ENCODE assay signal across 9 cellular contexts in the genomic region with DNA sequence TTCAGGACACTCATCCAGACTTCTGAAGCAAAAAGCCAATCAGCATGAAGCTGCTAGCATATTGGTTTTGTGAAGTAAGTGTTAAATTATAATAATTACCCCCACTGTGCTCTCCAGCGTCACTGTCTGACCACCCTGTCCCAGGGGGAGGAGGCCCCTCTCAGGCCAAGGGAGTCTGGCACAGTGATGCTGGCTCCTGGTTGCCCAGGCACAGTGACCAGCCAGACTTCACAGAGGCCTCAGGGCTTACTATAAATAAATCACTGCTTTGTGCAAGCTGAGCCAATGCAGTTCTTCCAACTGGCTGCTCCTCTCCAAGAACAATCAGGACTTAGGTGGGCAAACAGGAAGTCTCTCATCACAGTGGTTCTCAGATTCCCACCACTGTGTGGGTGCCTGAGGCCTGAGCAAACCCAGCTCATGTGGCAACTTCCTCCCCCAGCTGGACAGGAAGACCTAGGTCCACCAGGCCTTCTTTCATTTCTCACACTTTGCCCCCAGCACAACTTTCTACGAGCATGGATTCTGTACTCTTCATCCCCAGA. TPM values are rescaled to one million over a fixed set of nuclear protein-coding genes. Genes with fewer than 3 reads are reported as not detected.
DNase-seq lines count a peak whose midpoint lies in the region; ATAC-seq and TF ChIP-seq lines count a peak whose summit lies in the region.
"Had no signal": no experiment of that assay in that cellular context is flagged by ENCODE, and none has a peak within 500 bp of the region (broad histone marks: within the 10 kb centered on the region; RNA-seq: fewer than 3 reads in every experiment).

No MANE protein-coding gene starts in this region.

- no peaks in the 10 kb centered on the region for H3K9me3 ChIP-seq in HEK293 (ENCODE audit: control insufficient read depth, insufficient read depth, low read depth, low read length)

- H3K18ac ChIP-seq in mesendoderm (ENCODE audit: low read length): no peak overlapping the region

- no peak overlapping the region for H3K4me3 ChIP-seq in HEK293 (ENCODE audit: low read depth, low read length)
- H3K4me3 ChIP-seq in astrocyte of the spinal cord (ENCODE audit: low read depth, low read length): no peak overlapping the region
- H3K4me3 ChIP-seq in mesendoderm (ENCODE audit: low read length): no peak overlapping the region

- H3K36me3 ChIP-seq in HEK293 (ENCODE audit: control insufficient read depth in 2 of 2, insufficient read depth in 1 of 2, low read length in 2 of 2) (peaks cover 0 to 5% of the 10 kb centered on the region in 2 experiments; a peak in 1 of 3 replicates), mesendoderm (ENCODE audit: control insufficient read depth, insufficient read depth, low read length) (no peaks in the 10 kb centered on the region)

- no peak overlapping the region for H4K5ac ChIP-seq in mesendoderm (ENCODE audit: low read length)

- H3K27ac ChIP-seq in HEK293 (ENCODE audit: extremely low read depth, low read depth, low read length) (peak overlapping the region; percentile 84), mesendoderm (ENCODE audit: low read depth, low read length) (no peak overlapping the region)

- no CpG with 5 or more reads among the region's 2 CpGs for WGBS in mesendoderm (ENCODE audit: extremely low coverage, insufficient coverage, low lambda C conversion rate)

- no peak overlapping the region for H3K4ac ChIP-seq in mesendoderm (ENCODE audit: low read depth, low read length)

- no peaks in the 10 kb centered on the region for H3K27me3 ChIP-seq in mesendoderm (ENCODE audit: insufficient read depth, low read length, poor library complexity)

- H3K56ac ChIP-seq in mesendoderm (ENCODE audit: low read length): peak overlapping the region; percentile 44

- H2AK5ac ChIP-seq in mesendoderm (ENCODE audit: low read length): no peak overlapping the region

- no peaks in the 10 kb centered on the region for H3K79me1 ChIP-seq in mesendoderm (ENCODE audit: low read length)

- no peak overlapping the region for H3K23ac ChIP-seq in mesendoderm (ENCODE audit: low read length)

- H3K9ac ChIP-seq in mesendoderm (ENCODE audit: low read length): no peak overlapping the region

- H2BK15ac ChIP-seq in mesendoderm (replicated peaks; ENCODE audit: low read depth): no peak overlapping the region

- no peak overlapping the region for H3K4me2 ChIP-seq in mesendoderm (ENCODE audit: low read length)

- no peak for TF ChIP-seq CTCF in HEK293 (tag by site-specific recombination; IDR thresholded peaks at IDR 0.05)
- no peak for TF ChIP-seq CTCF in astrocyte of the spinal cord (IDR thresholded peaks at IDR 0.05; ENCODE audit: low read depth, low read length)

- H3K79me2 ChIP-seq in mesendoderm (ENCODE audit: control insufficient read depth, insufficient read depth, low read length): no peaks in the 10 kb centered on the region

- no peak for ATAC-seq in GM18502 (IDR thresholded peaks at IDR 0.05; ENCODE audit: poor library complexity, unreplicated experiment)

- H3K4me1 ChIP-seq in HEK293 (ENCODE audit: control insufficient read depth, insufficient read depth, low read length) (peaks cover 20% of the 10 kb centered on the region), mesendoderm (ENCODE audit: control insufficient read depth, low read depth, low read length) (peaks cover 2% of the 10 kb centered on the region)

- no peak overlapping the region for H2BK120ac ChIP-seq in mesendoderm (ENCODE audit: low read depth, low read length)

- in situ Hi-C loops in astrocyte of the spinal cord (cut with HindIII; ENCODE audit: low sequenced_read_pairs) (no loop called here), ACHN (cut with HindIII; ENCODE audit: low pct_ligation_motif_present, low pct_unique_long_range_greater_than_20kb, low sequenced_read_pairs) (no loop called here)

- POLR2A ChIA-PET in HEK293 (lab: Yijun Ruan, JAX): interaction anchor here (0.7 to 3.3 kb wide), 3 partner anchors 61 to 102 kb away, joined by 3 to 14 read pairs (median 3); partner anchors contain the start of genes MC1R and TUBB3

- no peak overlapping the region for H4K8ac ChIP-seq in mesendoderm (ENCODE audit: low read depth, low read length)

- DNase-seq in C1 segment of cervical spinal cord (lab: John Stamatoyannopoulos, UW): peak in 10 of 14 donors; percentile 14 to 71 (median 48)
- DNase-seq in astrocyte of the spinal cord (ENCODE audit: low read depth, low spot score): peak; percentile 57
- DNase-seq in mesendoderm: peak; percentile 71
- no peak for DNase-seq in AG20443 (ENCODE audit: low spot score)
- DNase-seq in activated T-cell treated with anti-CD3 and anti-CD28 coated beads for 4 hours: no peak
- no peak for DNase-seq in ACHN
- DNase-seq: amniotic stem cell had no signal

- no peak overlapping the region for H2BK5ac ChIP-seq in mesendoderm (ENCODE audit: low read length)

- CTCF ChIA-PET in HEK293 (lab: Yijun Ruan, JAX): interaction anchor here (0.6 to 1.7 kb wide), 5 partner anchors 12 to 321 kb away, joined by 3 to 6 read pairs (median 3); no protein-coding TSS in a partner anchor

TF ChIP-seq in HEK293, 187 proteins besides CTCF, POLR2A, EP300 and RAD21 (continues in another document):
- TF ChIP-seq ZNF623 (tag by site-specific recombination; IDR thresholded peaks at IDR 0.05) (no peak), ZNF362 (tag by site-specific recombination; IDR thresholded peaks at IDR 0.05) (no peak), ZNF391 (tag by site-specific recombination; IDR thresholded peaks at IDR 0.05; ENCODE audit: borderline replicate concordance, low read depth) (no peak), ZNF664 (tag by site-specific recombination; IDR thresholded peaks at IDR 0.05) (no peak), KLF9 (tag by site-specific recombination; IDR thresholded peaks at IDR 0.05; ENCODE audit: low read depth) (no peak), ZNF792 (tag by site-specific recombination; IDR thresholded peaks at IDR 0.05) (no peak), GLIS2 (tag by site-specific recombination; IDR thresholded peaks at IDR 0.05) (0 out of 2 replicates have a peak, but pooled peaks have one; percentile 16), ZNF223 (tag by site-specific recombination; IDR thresholded peaks at IDR 0.05) (no peak), ZNF624 (tag by site-specific recombination; IDR thresholded peaks at IDR 0.05) (no peak), ZNF274 (IDR thresholded peaks at IDR 0.05; ENCODE audit: low read length) (no peak), ZNF274 (tag by site-specific recombination; IDR thresholded peaks at IDR 0.05; ENCODE audit: borderline replicate concordance) (no peak), EGR2 (tag by site-specific recombination; IDR thresholded peaks at IDR 0.05; ENCODE audit: low read depth) (peak; percentile 73), FEZF1 (tag by site-specific recombination; IDR thresholded peaks at IDR 0.05) (peak; percentile 18; the same call in 1 of the 2 replicates), ZNF138 (tag by site-specific recombination; IDR thresholded peaks at IDR 0.05; ENCODE audit: borderline replicate concordance) (no peak), ZNF558 (tag by site-specific recombination; IDR thresholded peaks at IDR 0.05) (no peak), GFI1B (tag by site-specific recombination; IDR thresholded peaks at IDR 0.05) (0 out of 2 replicates have a peak, but pooled peaks have one; percentile 52)
- TF ChIP-seq, protein P1, sequence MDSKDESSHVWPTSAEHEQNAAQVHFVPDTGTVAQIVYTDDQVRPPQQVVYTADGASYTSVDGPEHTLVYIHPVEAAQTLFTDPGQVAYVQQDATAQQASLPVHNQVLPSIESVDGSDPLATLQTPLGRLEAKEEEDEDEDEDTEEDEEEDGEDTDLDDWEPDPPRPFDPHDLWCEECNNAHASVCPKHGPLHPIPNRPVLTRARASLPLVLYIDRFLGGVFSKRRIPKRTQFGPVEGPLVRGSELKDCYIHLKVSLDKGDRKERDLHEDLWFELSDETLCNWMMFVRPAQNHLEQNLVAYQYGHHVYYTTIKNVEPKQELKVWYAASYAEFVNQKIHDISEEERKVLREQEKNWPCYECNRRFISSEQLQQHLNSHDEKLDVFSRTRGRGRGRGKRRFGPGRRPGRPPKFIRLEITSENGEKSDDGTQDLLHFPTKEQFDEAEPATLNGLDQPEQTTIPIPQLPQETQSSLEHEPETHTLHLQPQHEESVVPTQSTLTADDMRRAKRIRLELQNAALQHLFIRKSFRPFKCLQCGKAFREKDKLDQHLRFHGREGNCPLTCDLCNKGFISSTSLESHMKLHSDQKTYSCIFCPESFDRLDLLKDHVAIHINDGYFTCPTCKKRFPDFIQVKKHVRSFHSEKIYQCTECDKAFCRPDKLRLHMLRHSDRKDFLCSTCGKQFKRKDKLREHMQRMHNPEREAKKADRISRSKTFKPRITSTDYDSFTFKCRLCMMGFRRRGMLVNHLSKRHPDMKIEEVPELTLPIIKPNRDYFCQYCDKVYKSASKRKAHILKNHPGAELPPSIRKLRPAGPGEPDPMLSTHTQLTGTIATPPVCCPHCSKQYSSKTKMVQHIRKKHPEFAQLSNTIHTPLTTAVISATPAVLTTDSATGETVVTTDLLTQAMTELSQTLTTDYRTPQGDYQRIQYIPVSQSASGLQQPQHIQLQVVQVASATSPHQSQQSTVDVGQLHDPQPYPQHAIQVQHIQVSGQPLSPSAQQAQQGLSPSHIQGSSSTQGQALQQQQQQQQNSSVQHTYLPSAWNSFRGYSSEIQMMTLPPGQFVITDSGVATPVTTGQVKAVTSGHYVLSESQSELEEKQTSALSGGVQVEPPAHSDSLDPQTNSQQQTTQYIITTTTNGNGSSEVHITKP (tag by site-specific recombination; IDR thresholded peaks at IDR 0.05): no peak
- TF ChIP-seq, protein P2, sequence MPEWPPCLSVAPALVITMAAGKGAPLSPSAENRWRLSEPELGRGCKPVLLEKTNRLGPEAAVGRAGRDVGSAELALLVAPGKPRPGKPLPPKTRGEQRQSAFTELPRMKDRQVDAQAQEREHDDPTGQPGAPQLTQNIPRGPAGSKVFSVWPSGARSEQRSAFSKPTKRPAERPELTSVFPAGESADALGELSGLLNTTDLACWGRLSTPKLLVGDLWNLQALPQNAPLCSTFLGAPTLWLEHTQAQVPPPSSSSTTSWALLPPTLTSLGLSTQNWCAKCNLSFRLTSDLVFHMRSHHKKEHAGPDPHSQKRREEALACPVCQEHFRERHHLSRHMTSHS (tag by site-specific recombination; IDR thresholded peaks at IDR 0.05): no peak

RNA-seq across cellular contexts. Expression of gene DBNDD1, which starts 1.7 kb away (rescaled TPM):
- polyA plus RNA-seq in mesendoderm (2013, experiment 1 of 2): 28.4 TPM
- 30.0 TPM for polyA plus RNA-seq in mesendoderm (2013, experiment 2 of 2)

RNA-seq across cellular contexts. Expression of gene PRDM7, which starts 56.2 kb away (rescaled TPM):
- polyA plus RNA-seq in mesendoderm (2013, experiment 1 of 2): not detected
- polyA plus RNA-seq in mesendoderm (2013, experiment 2 of 2): not detected

Comparison
In these comparisons a context has a peak if more than half of its experiments do, and no peak if none do; other contexts are left out.
1. DNase-seq: peak in C1 segment of cervical spinal cord (10 of 14), astrocyte of the spinal cord (single experiment) and mesendoderm (single experiment); none in AG20443 (single experiment), activated T-cell treated with anti-CD3 and anti-CD28 coated beads for 4 hours (single experiment) and ACHN (single experiment).